8 cellular contexts compared by ENCODE assay signal in genomic region chr21:32520885-32521735, GRCh38.
DNase-seq lines count a peak whose midpoint lies in the region; FAIRE-seq and TF ChIP-seq lines count a peak whose summit lies in the region.

No MANE protein-coding gene starts in this region.

- WGBS in liver, result 73% methylated on average over 14 of the region's 14 CpGs
- 91 to 92% methylated on average over 11 to 14 of the region's 14 CpGs for WGBS in endodermal cell (ENCODE audit: insufficient coverage in 1 of 2, insufficient read length in 1 of 2), 2 experiments

- TF ChIP-seq RAD21 in liver (IDR thresholded peaks at IDR 0.05), result peak; percentile 6 to 28

- peaks cover 15% of the 10 kb centered on the region for H3K4me1 Mint-ChIP-seq in endodermal cell

- H3K4me1 ChIP-seq in liver (ENCODE audit: control insufficient read depth in 4 of 4, insufficient read depth in 4 of 4, low read length in 3 of 4), result no peaks in the 10 kb centered on the region
- H3K4me1 ChIP-seq in vagina, result peaks cover 74% of the 10 kb centered on the region
- H3K4me1 ChIP-seq in endodermal cell (ENCODE audit: control insufficient read depth, insufficient read depth, low read length), result peaks cover 4% of the 10 kb centered on the region

- no peak overlapping the region for H3K9ac ChIP-seq in liver (ENCODE audit: low read depth in 1 of 2, low read length in 2 of 2)
- no peak overlapping the region for H3K9ac ChIP-seq in endodermal cell (ENCODE audit: extremely low read depth, low read length, poor library complexity, severe bottlenecking)

- no peak for TF ChIP-seq POLR2A in vagina (IDR thresholded peaks at IDR 0.05)

- H3K27me3 Mint-ChIP-seq in endodermal cell (ENCODE audit: insufficient read depth), result no peaks in the 10 kb centered on the region

- FAIRE-seq in bronchial epithelial cell (lab: Jason Lieb, UNC), result no peak

- H3K9me3 ChIP-seq in liver (ENCODE audit: control insufficient read depth in 4 of 4, low read length in 3 of 4) (no peaks in the 10 kb centered on the region), vagina (no peaks in the 10 kb centered on the region), endodermal cell (ENCODE audit: control insufficient read depth, low read length) (no peaks in the 10 kb centered on the region)

- no peaks in the 10 kb centered on the region for H3K27me3 ChIP-seq in bronchial epithelial cell (ENCODE audit: control insufficient read depth, insufficient read depth, low read length)
- H3K27me3 ChIP-seq in liver (ENCODE audit: control insufficient read depth in 4 of 4, insufficient read depth in 4 of 4, low read length in 3 of 4), result no peaks in the 10 kb centered on the region
- H3K27me3 ChIP-seq in vagina, result no peaks in the 10 kb centered on the region
- no peaks in the 10 kb centered on the region for H3K27me3 ChIP-seq in endodermal cell (ENCODE audit: control insufficient read depth, insufficient read depth, low read length, poor library complexity, severe bottlenecking)

- no peak overlapping the region for H3K4me3 ChIP-seq in AG09309 (ENCODE audit: control insufficient read depth, low read depth, low read length)
- H3K4me3 ChIP-seq in bronchial epithelial cell (ENCODE audit: low read depth, low read length), result no peak overlapping the region
- H3K4me3 ChIP-seq in liver (ENCODE audit: low read depth in 1 of 3, low read length in 3 of 3), result no peak overlapping the region
- H3K4me3 ChIP-seq in vagina, result no peak overlapping the region
- H3K4me3 ChIP-seq in endodermal cell (ENCODE audit: low read length), result no peak overlapping the region

- H3K9me3 Mint-ChIP-seq in endodermal cell, result peaks cover 2% of the 10 kb centered on the region

- DNase-seq in AG09309 (ENCODE audit: low read depth) (peak; percentile 97), NCI-H2171 (lab: John Stamatoyannopoulos, UW) (peak; percentile 8), bronchial epithelial cell (ENCODE audit: low read depth) (peak; percentile 65), vagina (ENCODE audit: extremely low spot score in 2 of 2) (peak in 1 of 2 donors; percentile 95), NCI-H187 (lab: John Stamatoyannopoulos, UW) (no peak), NCI-H82 (lab: John Stamatoyannopoulos, UW) (no peak), endodermal cell (no peak)

- H3K27ac Mint-ChIP-seq in endodermal cell, result no peak overlapping the region

- H3K36me3 Mint-ChIP-seq in endodermal cell (ENCODE audit: low read depth), result no peaks in the 10 kb centered on the region

- TF ChIP-seq CTCF in AG09309 (IDR thresholded peaks at IDR 0.05; ENCODE audit: control insufficient read depth, insufficient read depth, low read depth, low read length, missing control alignments), result no peak
- TF ChIP-seq CTCF in bronchial epithelial cell (IDR thresholded peaks at IDR 0.05; ENCODE audit: insufficient read depth, low read length, severe bottlenecking), result no peak
- TF ChIP-seq CTCF in liver (IDR thresholded peaks at IDR 0.05; ENCODE audit: low read depth, low read length, missing input control), result no peak
- TF ChIP-seq CTCF in vagina (IDR thresholded peaks at IDR 0.05), result no peak
- TF ChIP-seq CTCF in endodermal cell (conservative IDR thresholded peaks at IDR 0.05), result no peak

- intact Hi-C loops in vagina (cut with DNase I), result loop anchor here (5.0 kb wide), 1 partner anchor 109 kb away; the partner anchor contains the start of gene EVA1C

- H3K36me3 ChIP-seq in bronchial epithelial cell (ENCODE audit: control insufficient read depth, insufficient read depth, low read length) (no peaks in the 10 kb centered on the region), liver (ENCODE audit: control insufficient read depth in 4 of 4, insufficient read depth in 3 of 4, low read depth in 1 of 4, low read length in 3 of 4) (no peaks in the 10 kb centered on the region), vagina (no peaks in the 10 kb centered on the region), endodermal cell (ENCODE audit: control insufficient read depth, insufficient read depth, low read length) (no peaks in the 10 kb centered on the region)

- H3K27ac ChIP-seq in liver (ENCODE audit: low read depth in 1 of 2, low read length in 2 of 2) (peak overlapping the region; percentile 66 to 68), vagina (peak overlapping the region; percentile 77), endodermal cell (ENCODE audit: low read depth, low read length) (no peak overlapping the region)

- H3K4me3 Mint-ChIP-seq in endodermal cell, result no peak overlapping the region

TF ChIP-seq in liver, 16 proteins besides CTCF, POLR2A, EP300 and RAD21:
- peak; percentile 84 for TF ChIP-seq NR2F2 (IDR thresholded peaks at IDR 0.05)
- TF ChIP-seq TAF1 (conservative IDR thresholded peaks at IDR 0.05), result no peak
- no peak for TF ChIP-seq EGR1 (IDR thresholded peaks at IDR 0.05; ENCODE audit: low read depth in 2 of 2)
- TF ChIP-seq ZBTB33 (IDR thresholded peaks at IDR 0.05), result no peak
- TF ChIP-seq SP1 (IDR thresholded peaks at IDR 0.05), result peak; percentile 36
- no peak for TF ChIP-seq REST (IDR thresholded peaks at IDR 0.05)
- peak; percentile 74 to 88 for TF ChIP-seq JUND (IDR thresholded peaks at IDR 0.05)
- TF ChIP-seq GABPA (IDR thresholded peaks at IDR 0.05 in 1 of 2, conservative IDR thresholded peaks at IDR 0.05 in 1 of 2), result no peak
- no peak for TF ChIP-seq YY1 (IDR thresholded peaks at IDR 0.05)
- TF ChIP-seq FOXA1 (IDR thresholded peaks at IDR 0.05), result no peak

Comparison
In these comparisons a context has a peak if more than half of its experiments do, and no peak if none do; other contexts are left out.
1. DNase-seq: peak in AG09309 (single experiment), NCI-H2171 (single experiment) and bronchial epithelial cell (single experiment); none in NCI-H187 (0 of 2), NCI-H82 (single experiment) and endodermal cell (single experiment).